In genomic region chr4:110012917-110013316, GRCh38 we compare ENCODE assay signal across 4 cellular contexts.
TF ChIP-seq lines count a peak whose summit lies in the region.

No MANE protein-coding gene starts in this region.

TF ChIP-seq in SK-N-SH, 30 proteins besides CTCF, POLR2A, EP300 and RAD21 (continued from another document and continues in another):
- TF ChIP-seq PBX3 (IDR thresholded peaks at IDR 0.05) = no peak
- TF ChIP-seq SIN3A (IDR thresholded peaks at IDR 0.05; ENCODE audit: borderline replicate concordance, low read depth, low read length) = no peak
- no peak for TF ChIP-seq REST (IDR thresholded peaks at IDR 0.05; ENCODE audit: low read depth, low read length)
- no peak for TF ChIP-seq IRF3 (IDR thresholded peaks at IDR 0.05; ENCODE audit: low read depth, low read length)

TF ChIP-seq in SK-N-SH treated with all-trans-retinoic acid at 6 μM for 48 hours, 23 proteins besides CTCF, POLR2A, EP300 and RAD21 (continued from another document and continues in another):
- no peak for TF ChIP-seq CSRNP3 (CRISPR knock-in tag; IDR thresholded peaks at IDR 0.05)
- no peak for TF ChIP-seq OSR1 (CRISPR knock-in tag; IDR thresholded peaks at IDR 0.05)
- TF ChIP-seq POU6F1 (CRISPR knock-in tag; IDR thresholded peaks at IDR 0.05; ENCODE audit: borderline replicate concordance, low read depth) = no peak
- TF ChIP-seq SNAI2 (CRISPR knock-in tag; IDR thresholded peaks at IDR 0.05) = no peak
- TF ChIP-seq TCF4 (CRISPR knock-in tag; IDR thresholded peaks at IDR 0.05; ENCODE audit: borderline replicate concordance) = no peak
- TF ChIP-seq PATZ1 (CRISPR knock-in tag; IDR thresholded peaks at IDR 0.05; ENCODE audit: borderline replicate concordance) = no peak
- no peak for TF ChIP-seq CREB5 (CRISPR knock-in tag; IDR thresholded peaks at IDR 0.05; ENCODE audit: low read depth)
- no peak for TF ChIP-seq TOX (CRISPR knock-in tag; IDR thresholded peaks at IDR 0.05; ENCODE audit: borderline replicate concordance)
- no peak for TF ChIP-seq ZC3H10 (CRISPR knock-in tag; IDR thresholded peaks at IDR 0.05)
- no peak for TF ChIP-seq ZFP30 (CRISPR knock-in tag; IDR thresholded peaks at IDR 0.05)
- TF ChIP-seq ISL1 (CRISPR knock-in tag; IDR thresholded peaks at IDR 0.05) = no peak

TF ChIP-seq in GM23338, 12 proteins besides CTCF, POLR2A, EP300 and RAD21 (continued from another document and continues in another):
- TF ChIP-seq ZNF462 (CRISPR knock-in tag; IDR thresholded peaks at IDR 0.05) (no peak), EZH2 (IDR thresholded peaks at IDR 0.05; ENCODE audit: low read depth, unreplicated experiment) (no peak), NANOG (IDR thresholded peaks at IDR 0.05; ENCODE audit: borderline replicate concordance) (no peak), REST (IDR thresholded peaks at IDR 0.05; ENCODE audit: unreplicated experiment) (no peak), CREB1 (CRISPR knock-in tag; IDR thresholded peaks at IDR 0.05; ENCODE audit: low read depth) (no peak), ZNF331 (CRISPR knock-in tag; IDR thresholded peaks at IDR 0.05; ENCODE audit: low read depth) (no peak)

TF ChIP-seq in K562, 482 proteins besides CTCF, POLR2A, EP300 and RAD21 (continued from another document):
- TF ChIP-seq PKNOX1 (IDR thresholded peaks at IDR 0.05) (no peak), ZNF449 (CRISPR knock-in tag; IDR thresholded peaks at IDR 0.05) (no peak), ZNF280A (IDR thresholded peaks at IDR 0.05; ENCODE audit: low read depth, partially characterized antibody) (no peak), POLR2H (tag; IDR thresholded peaks at IDR 0.05; ENCODE audit: low read depth) (no peak), SP1 (CRISPR knock-in tag; IDR thresholded peaks at IDR 0.05) (no peak), SAFB2 (IDR thresholded peaks at IDR 0.05; ENCODE audit: borderline replicate concordance, low read depth, low read length, severe bottlenecking) (no peak), POLR3G (IDR thresholded peaks at IDR 0.05; ENCODE audit: extremely low read depth, insufficient read length, insufficient replicate concordance) (no peak), NFE2L1 (tag; IDR thresholded peaks at IDR 0.05; ENCODE audit: borderline replicate concordance, low read depth) (peak; percentile 85), NBN (IDR thresholded peaks at IDR 0.05; ENCODE audit: low read depth) (no peak), C11orf30 (IDR thresholded peaks at IDR 0.05; ENCODE audit: low read depth) (peak; percentile 70), ZNF217 (CRISPR knock-in tag; IDR thresholded peaks at IDR 0.05) (no peak), TRIM28 (IDR thresholded peaks at IDR 0.05) (no peak), MAFF (IDR thresholded peaks at IDR 0.05; ENCODE audit: low read length) (peak; percentile 81), SP2 (IDR thresholded peaks at IDR 0.05; ENCODE audit: extremely low read depth, low read depth, low read length, poor library complexity, severe bottlenecking) (no peak), NFIC (IDR thresholded peaks at IDR 0.05) (no peak), ATF3 (IDR thresholded peaks at IDR 0.05) (no peak), ATF3 (CRISPR knock-in tag; conservative IDR thresholded peaks at IDR 0.05) (no peak), ZNF79 (CRISPR knock-in tag; IDR thresholded peaks at IDR 0.05; ENCODE audit: low read depth) (no peak), TRIM24 (IDR thresholded peaks at IDR 0.05) (no peak), FOXA3 (CRISPR knock-in tag; conservative IDR thresholded peaks at IDR 0.05 in 1 of 2, IDR thresholded peaks at IDR 0.05 in 1 of 2) (no peak), HMG20B (CRISPR knock-in tag; IDR thresholded peaks at IDR 0.05) (no peak), ZC3H4 (CRISPR knock-in tag; IDR thresholded peaks at IDR 0.05; ENCODE audit: borderline replicate concordance) (no peak), SIX5 (IDR thresholded peaks at IDR 0.05; ENCODE audit: borderline replicate concordance in 1 of 2, insufficient read depth in 1 of 2, low read depth in 1 of 2, low read length in 2 of 2) (no peak), FUS (optimal IDR thresholded peaks at IDR 0.05; ENCODE audit: low read depth, low read length) (no peak), BCOR (IDR thresholded peaks at IDR 0.05) (no peak), KAT2B (IDR thresholded peaks at IDR 0.05; ENCODE audit: low read depth, low read length) (no peak), BACH1 (tag; IDR thresholded peaks at IDR 0.05) (peak; percentile 33; the same call in 1 of the 2 replicates), AFF1 (IDR thresholded peaks at IDR 0.05; ENCODE audit: low read depth in 1 of 2, partially characterized antibody in 2 of 2) (no peak), ZNF175 (CRISPR knock-in tag; IDR thresholded peaks at IDR 0.05; ENCODE audit: low read depth) (no peak), ZNF316 (IDR thresholded peaks at IDR 0.05) (peak; percentile 80), MIER1 (IDR thresholded peaks at IDR 0.05; ENCODE audit: low read depth) (no peak), ZNF77 (CRISPR knock-in tag; IDR thresholded peaks at IDR 0.05) (no peak), NFE2 (IDR thresholded peaks at IDR 0.05; ENCODE audit: low read depth) (peak; percentile 83), ZNF695 (CRISPR knock-in tag; IDR thresholded peaks at IDR 0.05) (no peak), ZBTB11 (CRISPR knock-in tag; IDR thresholded peaks at IDR 0.05) (no peak), RNF2 (IDR thresholded peaks at IDR 0.05) (no peak), HDAC2 (IDR thresholded peaks at IDR 0.05) (no peak), RFX5 (IDR thresholded peaks at IDR 0.05; ENCODE audit: low read depth, low read length) (no peak), ZNF589 (CRISPR knock-in tag; IDR thresholded peaks at IDR 0.05; ENCODE audit: low read depth) (no peak), ZBTB8A (IDR thresholded peaks at IDR 0.05; ENCODE audit: partially characterized antibody) (no peak), ZNF444 (CRISPR knock-in tag; IDR thresholded peaks at IDR 0.05) (no peak), HDGF (IDR thresholded peaks at IDR 0.05) (no peak), ZNF347 (CRISPR knock-in tag; IDR thresholded peaks at IDR 0.05; ENCODE audit: low read depth) (no peak), TEAD1 (CRISPR knock-in tag; IDR thresholded peaks at IDR 0.05) (no peak)
